In genomic region chr2:140683658-140684057, GRCh38 we compare ENCODE assay signal across 31 cellular contexts.
"Had no signal": no experiment of that assay in that cellular context is flagged by ENCODE, and none has a peak within 500 bp of the region (broad histone marks: within the 10 kb centered on the region; RNA-seq: fewer than 3 reads in every experiment).

No MANE protein-coding gene starts in this region.

- H3K4me3 ChIP-seq: adrenal gland, body of pancreas, breast epithelium had no signal

- H3K27ac ChIP-seq: adrenal gland, body of pancreas, brain microvascular endothelial cell, breast epithelium, VCaP had no signal

- ATAC-seq: activated CD8-positive, alpha-beta T cell treated with anti-CD3 and anti-CD28 coated beads for 36 hours; activated naive CD4-positive, alpha-beta T cell treated with anti-CD3 and anti-CD28 coated beads, Interleukin-2, amount 50 U/mL, for 72 hours; activated T-cell treated with anti-CD3 and anti-CD28 coated beads, Interleukin-2, amount 50 U/mL, for 4 hours; activated T-cell treated with anti-CD3 and anti-CD28 coated beads, Interleukin-2, amount 50 U/mL, for 72 hours; activated T-helper 17 cell treated with anti-CD3 and anti-CD28 coated beads, Interleukin-2, amount 50 U/mL, for 72 hours; body of pancreas had no signal

- H3K4me1 ChIP-seq: adrenal gland, body of pancreas, breast epithelium had no signal

- H3K36me3 ChIP-seq: adrenal gland, brain microvascular endothelial cell, breast epithelium had no signal

- DNase-seq: activated B cell treated with CpG ODN at 0.5 μM for 24 hours; activated CD4-positive, alpha-beta memory T cell treated with anti-CD3 and anti-CD28 coated beads for 36 hours; activated CD4-positive, alpha-beta T cell treated with anti-CD3 and anti-CD28 coated beads for 4 hours; activated CD4-positive, alpha-beta T cell treated with anti-CD3 and anti-CD28 coated beads, Interleukin-2, amount 10 ng/mL, durations not matched to agents 24 days and 14 days; activated CD4-positive, alpha-beta T cell treated with anti-CD3 and anti-CD28 coated beads, Interleukin-2, amount 50 U/mL, for 1 hour; activated CD4-positive, alpha-beta T cell treated with anti-CD3 and anti-CD28 coated beads, Interleukin-2, amount 50 U/mL, for 4 hours; activated CD4-positive, CD25-positive, alpha-beta regulatory T cell treated with anti-CD3 and anti-CD28 coated beads, Interleukin-2, amount 50 U/mL, for 72 hours; activated CD8-positive, alpha-beta memory T cell treated with anti-CD3 and anti-CD28 coated beads, Interleukin-2, amount 50 U/mL, for 4 hours; activated CD8-positive, alpha-beta T cell treated with anti-CD3 and anti-CD28 coated beads for 36 hours; activated effector memory CD4-positive, alpha-beta T cell treated with anti-CD3 and anti-CD28 coated beads, Interleukin-2, amount 50 U/mL, for 16 hours; activated gamma-delta T cell treated with Interleukin-2 at 50 U/mL for 16 hours; activated naive CD4-positive, alpha-beta T cell; activated naive CD4-positive, alpha-beta T cell treated with anti-CD3 and anti-CD28 coated beads for 36 hours; activated naive CD4-positive, alpha-beta T cell treated with anti-CD3 and anti-CD28 coated beads, Interleukin-2, amount 50 U/mL, for 16 hours; activated naive CD8-positive, alpha-beta T cell treated with anti-CD3 and anti-CD28 coated beads for 36 hours; activated T-cell treated with anti-CD3 and anti-CD28 coated beads for 4 hours; activated T-cell treated with anti-CD3 and anti-CD28 coated beads, Interleukin-2, amount 50 U/mL, for 1 hour; activated T-cell treated with anti-CD3 and anti-CD28 coated beads, Interleukin-2, amount 50 U/mL, for 4 hours; activated T-cell treated with anti-CD3 and anti-CD28 coated beads, Interleukin-2, amount 50 U/mL, for 72 hours; adrenal gland; amniotic stem cell; body of pancreas; brain microvascular endothelial cell; central memory CD4-positive, alpha-beta T cell; T-helper 1 cell; T-helper 2 cell; T-helper 9 cell had no signal

- H3K9me3 ChIP-seq: adrenal gland, body of pancreas, breast epithelium had no signal

- H3K27me3 ChIP-seq: adrenal gland, body of pancreas, brain microvascular endothelial cell, breast epithelium had no signal
